Comparison of ENCODE assay signal across 10 cellular contexts in the genomic region with DNA sequence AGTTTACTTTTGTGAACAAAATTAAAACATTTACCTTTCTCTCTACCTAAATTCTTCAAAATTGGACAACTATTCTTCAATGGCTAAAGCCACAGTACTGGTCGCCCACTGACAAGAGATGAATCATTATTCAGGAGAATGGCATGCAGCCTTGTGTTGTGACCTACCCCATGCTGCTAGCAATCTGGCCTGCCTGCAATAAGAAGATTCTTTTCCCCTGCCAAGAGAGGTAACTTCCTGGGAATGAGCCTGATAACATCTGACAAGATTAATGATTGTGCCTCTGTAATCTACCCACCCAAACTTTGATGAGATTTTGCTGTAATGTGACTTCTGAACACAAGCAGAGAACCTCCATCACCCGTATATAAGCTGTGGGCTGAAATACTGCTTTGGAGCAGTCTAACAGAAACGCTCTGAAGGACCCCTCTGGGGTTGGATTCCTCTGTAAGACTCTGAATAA. TPM values are rescaled to one million over a fixed set of nuclear protein-coding genes. Genes with fewer than 3 reads are reported as not detected.
A peak's percentile ranks its signal among the peaks of the same experiment; 100 is the strongest.
DNase-seq lines count a peak whose midpoint lies in the region; TF ChIP-seq lines count a peak whose summit lies in the region.
"Had no signal": no experiment of that assay in that cellular context is flagged by ENCODE, and none has a peak within 500 bp of the region (broad histone marks: within the 10 kb centered on the region; RNA-seq: fewer than 3 reads in every experiment).

No MANE protein-coding gene starts in this region.

- in situ Hi-C loops in transverse colon (cut with MboI; ENCODE audit: low pct_ligation_motif_present in 1 of 4, low pct_unique_long_range_greater_than_20kb in 1 of 4, low sequenced_read_pairs in 3 of 4): no loop called here

- no peak for TF ChIP-seq POLR2A in transverse colon (IDR thresholded peaks at IDR 0.05)

- no peaks in the 10 kb centered on the region for H3K27me3 Mint-ChIP-seq in nephron progenitor cell (ENCODE audit: low read depth, poor library complexity)

- peaks cover 14% of the 10 kb centered on the region for H3K4me1 Mint-ChIP-seq in nephron progenitor cell

- H3K27ac Mint-ChIP-seq in nephron progenitor cell: peak overlapping the region; percentile 23
- H3K27ac Mint-ChIP-seq: naive thymus-derived CD8-positive, alpha-beta T cell had no signal

- H3K9me3 Mint-ChIP-seq in nephron progenitor cell: peaks cover 3% of the 10 kb centered on the region

- peak; percentile 88 for DNase-seq in Daoy (ENCODE audit: low read depth)
- DNase-seq in NCI-H69 (lab: John Stamatoyannopoulos, UW): peak; percentile 70
- peak; percentile 89 for DNase-seq in choroid plexus epithelial cell (ENCODE audit: low read depth)
- DNase-seq in nephron progenitor cell: no peak
- no peak for DNase-seq in effector memory CD4-positive, alpha-beta T cell
- DNase-seq in activated naive CD4-positive, alpha-beta T cell (lab: John Stamatoyannopoulos, UW): no peak
- DNase-seq in DMS153 (lab: John Stamatoyannopoulos, UW): no peak
- DNase-seq in transverse colon: no peak
- DNase-seq: activated CD8-positive, alpha-beta memory T cell treated with anti-CD3 and anti-CD28 coated beads for 24 hours; naive thymus-derived CD8-positive, alpha-beta T cell had no signal

- TF ChIP-seq CTCF in choroid plexus epithelial cell (conservative IDR thresholded peaks at IDR 0.05; ENCODE audit: low read depth, low read length) (no peak), nephron progenitor cell (IDR thresholded peaks at IDR 0.05) (no peak), transverse colon (IDR thresholded peaks at IDR 0.05) (no peak)

- intact Hi-C loops in transverse colon (cut with DNase I; ENCODE audit: low total_unique reads): no loop called here

- no peaks in the 10 kb centered on the region for H3K27me3 ChIP-seq in effector memory CD4-positive, alpha-beta T cell (replicated peaks; ENCODE audit: control insufficient read depth, insufficient read depth, low read length, poor library complexity, severe bottlenecking)
- no peaks in the 10 kb centered on the region for H3K27me3 ChIP-seq in transverse colon

- H3K9me3 ChIP-seq in effector memory CD4-positive, alpha-beta T cell (ENCODE audit: control insufficient read depth, low read length): no peaks in the 10 kb centered on the region
- no peaks in the 10 kb centered on the region for H3K9me3 ChIP-seq in transverse colon

- no peaks in the 10 kb centered on the region for H3K4me1 ChIP-seq in effector memory CD4-positive, alpha-beta T cell (ENCODE audit: control insufficient read depth, insufficient read depth, low read length, poor library complexity, severe bottlenecking)
- no peaks in the 10 kb centered on the region for H3K4me1 ChIP-seq in transverse colon

- H3K36me3 ChIP-seq in effector memory CD4-positive, alpha-beta T cell (ENCODE audit: control insufficient read depth, insufficient read depth, low read length): no peaks in the 10 kb centered on the region
- H3K36me3 ChIP-seq in transverse colon: no peaks in the 10 kb centered on the region

- no peak for TF ChIP-seq EP300 in transverse colon (IDR thresholded peaks at IDR 0.05; ENCODE audit: low read depth)

- no peak overlapping the region for H3K27ac ChIP-seq in effector memory CD4-positive, alpha-beta T cell (ENCODE audit: insufficient read depth, low read length, poor library complexity, severe bottlenecking)
- no peak overlapping the region for H3K27ac ChIP-seq in transverse colon

- H3K4me3 Mint-ChIP-seq in nephron progenitor cell: no peak overlapping the region
- H3K4me3 Mint-ChIP-seq: naive thymus-derived CD8-positive, alpha-beta T cell had no signal

- WGBS in transverse colon (ENCODE audit: low coverage in 1 of 2), 2 donors: 84 to 86% methylated on average over 3 of the region's 3 CpGs

- no peaks in the 10 kb centered on the region for H3K36me3 Mint-ChIP-seq in nephron progenitor cell (ENCODE audit: low read depth)
- H3K36me3 Mint-ChIP-seq: naive thymus-derived CD8-positive, alpha-beta T cell had no signal

- H3K4me3 ChIP-seq in choroid plexus epithelial cell (ENCODE audit: low read depth, low read length) (no peak overlapping the region), transverse colon (no peak overlapping the region)
- H3K4me3 ChIP-seq in effector memory CD4-positive, alpha-beta T cell (ENCODE audit: insufficient read depth, low read depth, low read length, poor library complexity, severe bottlenecking): no peak overlapping the region

RNA-seq across cellular contexts. Expression of a gene that starts 47.0 kb away (rescaled TPM):
- 24.5 and 31.9 TPM in 2 replicates for total RNA-seq in Daoy (2014; rRNA removed; shearing (Covaris generic))
- total RNA-seq in transverse colon: 10 to 100 TPM in 2 of 4 donors, 1 to 10 TPM in 2; 3.0 to 20.2 (median 13.6) TPM

Comparison
In these comparisons a context has a peak if more than half of its experiments do, and no peak if none do; other contexts are left out.
1. DNase-seq: peak in Daoy (single experiment), NCI-H69 (single experiment) and choroid plexus epithelial cell (single experiment); none in nephron progenitor cell (single experiment), effector memory CD4-positive, alpha-beta T cell (0 of 3), activated naive CD4-positive, alpha-beta T cell (0 of 4), DMS153 (single experiment) and transverse colon (single experiment).